Comparison of ENCODE assay signal across 34 cellular contexts in the genomic region with DNA sequence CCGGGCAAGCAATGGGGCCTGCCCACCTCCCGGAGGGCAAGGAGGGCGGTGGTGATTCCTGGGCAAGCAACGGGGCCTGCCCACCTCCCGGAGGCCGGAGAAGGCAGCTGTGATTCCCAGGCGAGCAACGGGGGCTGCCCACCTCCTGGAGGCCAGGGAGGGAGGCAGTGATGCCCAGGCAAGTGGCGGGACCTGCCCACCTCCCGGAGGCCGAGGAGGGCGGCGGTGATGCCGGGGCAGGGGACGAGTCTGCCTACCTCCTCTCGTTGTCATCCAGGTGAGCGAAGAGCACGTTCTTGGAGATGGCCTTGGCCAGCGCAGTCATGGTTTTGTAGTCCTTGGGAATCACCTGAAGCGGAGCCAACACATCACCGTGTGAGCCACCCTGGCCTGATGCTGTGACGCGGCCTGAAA.
"Had no signal": no experiment of that assay in that cellular context is flagged by ENCODE, and none has a peak within 500 bp of the region (broad histone marks: within the 10 kb centered on the region; RNA-seq: fewer than 3 reads in every experiment).

No MANE protein-coding gene starts in this region.

- H3K27me3 ChIP-seq: adrenal gland, body of pancreas, breast epithelium, Peyer's patch, SJCRH30 had no signal

- H3K9me3 Mint-ChIP-seq: activated T-helper 17 cell treated with anti-CD3 and anti-CD28 coated beads, Interleukin-2, amount 50 U/mL, for 72 hours had no signal

- DNase-seq: activated CD4-positive, alpha-beta T cell treated with anti-CD3 and anti-CD28 coated beads, Interleukin-2, amount 10 ng/mL, durations not matched to agents 24 days and 14 days; activated CD4-positive, alpha-beta T cell treated with anti-CD3 and anti-CD28 coated beads, Interleukin-2, amount 50 U/mL, for 4 hours; activated CD8-positive, alpha-beta T cell treated with anti-CD3 and anti-CD28 coated beads for 36 hours; activated gamma-delta T cell treated with Interleukin-2 at 50 U/mL for 16 hours; activated naive CD4-positive, alpha-beta T cell treated with anti-CD3 and anti-CD28 coated beads for 36 hours; activated T-cell treated with anti-CD3 and anti-CD28 coated beads, Interleukin-2, amount 50 U/mL, for 1 hour; activated T-cell treated with anti-CD3 and anti-CD28 coated beads, Interleukin-2, amount 50 U/mL, for 72 hours; adrenal gland; body of pancreas; cerebellar nuclear complex; Kasumi-1; KG1; MM.1S; MV-4-11; NCI-H1092 treated with DMSO at 0.1 percent for 48 hours; NCI-H1417 treated with DMSO at 0.1 percent for 48 hours; NCI-H187 treated with DMSO at 0.1 percent for 48 hours; NCI-H510A; NCI-H526; NCI-H748 treated with DMSO at 0.1 percent for 48 hours; NK-92 treated with Interleukin-12 subunit alpha and Interleukin-12 subunit beta, amount 100 ng/mL, for 24 hours; PC-3; Peyer's patch; RPMI8226; SHP77; SJCRH30 had no signal

- H3K4me1 Mint-ChIP-seq: activated CD4-positive, alpha-beta T cell treated with anti-CD3 and anti-CD28 coated beads, Interleukin-2, amount 10 ng/mL, durations not matched to agents 24 days and 14 days had no signal

- H3K27me3 Mint-ChIP-seq: activated CD4-positive, alpha-beta T cell treated with anti-CD3 and anti-CD28 coated beads, Interleukin-2, amount 10 ng/mL, durations not matched to agents 24 days and 14 days; activated CD8-positive, alpha-beta T cell treated with anti-CD3 and anti-CD28 coated beads for 36 hours; activated T-helper 17 cell treated with anti-CD3 and anti-CD28 coated beads, Interleukin-2, amount 50 U/mL, for 72 hours had no signal

- H3K9me3 ChIP-seq: adrenal gland, body of pancreas, breast epithelium, Peyer's patch, SJCRH30 had no signal

- H3K4me3 ChIP-seq: adrenal gland, body of pancreas, breast epithelium, Peyer's patch, SJCRH30, SK-N-MC had no signal

- H3K27ac Mint-ChIP-seq: activated CD4-positive, alpha-beta T cell treated with anti-CD3 and anti-CD28 coated beads, Interleukin-2, amount 10 ng/mL, durations not matched to agents 24 days and 14 days; activated CD8-positive, alpha-beta T cell treated with anti-CD3 and anti-CD28 coated beads for 36 hours; activated naive CD4-positive, alpha-beta T cell treated with anti-CD3 and anti-CD28 coated beads for 36 hours; activated naive CD4-positive, alpha-beta T cell treated with anti-CD3 and anti-CD28 coated beads, Interleukin-2, amount 50 U/mL, for 72 hours; activated T-cell treated with anti-CD3 and anti-CD28 coated beads, Interleukin-2, amount 50 U/mL, for 72 hours; activated T-helper 17 cell treated with anti-CD3 and anti-CD28 coated beads, Interleukin-2, amount 50 U/mL, for 72 hours; T-helper 1 cell treated with Interleukin-12 subunit alpha and Interleukin-12 subunit beta and Interleukin-4 antibody, amounts not matched to agents 30 μg/mL and 1 μg/mL, for 36 hours; T-helper 2 cell treated with Interferon-gamma antibody and Interleukin-4, amounts not matched to agents 5 μg/mL and 100 μg/mL, for 36 hours had no signal

- H3K36me3 ChIP-seq: adrenal gland, breast epithelium, SJCRH30 had no signal

- H3K4me1 ChIP-seq: body of pancreas, breast epithelium, Peyer's patch, SJCRH30 had no signal

- H3K27ac ChIP-seq: adrenal gland, body of pancreas, breast epithelium, Peyer's patch, SJCRH30, SK-N-MC had no signal

- H3K4me3 Mint-ChIP-seq: activated CD4-positive, alpha-beta T cell treated with anti-CD3 and anti-CD28 coated beads, Interleukin-2, amount 10 ng/mL, durations not matched to agents 24 days and 14 days; activated CD8-positive, alpha-beta T cell treated with anti-CD3 and anti-CD28 coated beads for 36 hours; activated naive CD4-positive, alpha-beta T cell treated with anti-CD3 and anti-CD28 coated beads for 36 hours; activated T-cell treated with anti-CD3 and anti-CD28 coated beads, Interleukin-2, amount 50 U/mL, for 72 hours; activated T-helper 17 cell treated with anti-CD3 and anti-CD28 coated beads, Interleukin-2, amount 50 U/mL, for 72 hours; T-helper 1 cell treated with Interleukin-12 subunit alpha and Interleukin-12 subunit beta and Interleukin-4 antibody, amounts not matched to agents 30 μg/mL and 1 μg/mL, for 36 hours; T-helper 2 cell treated with Interferon-gamma antibody and Interleukin-4, amounts not matched to agents 5 μg/mL and 100 μg/mL, for 36 hours had no signal

- ATAC-seq: activated CD8-positive, alpha-beta T cell treated with anti-CD3 and anti-CD28 coated beads for 36 hours; activated naive CD4-positive, alpha-beta T cell treated with anti-CD3 and anti-CD28 coated beads, Interleukin-2, amount 50 U/mL, for 72 hours; activated T-cell treated with anti-CD3 and anti-CD28 coated beads, Interleukin-2, amount 50 U/mL, for 72 hours; activated T-helper 17 cell treated with anti-CD3 and anti-CD28 coated beads, Interleukin-2, amount 50 U/mL, for 72 hours; body of pancreas; PC-3 had no signal

- FAIRE-seq: astrocyte, TTC549 had no signal
